In genomic region chr6:45640081-45640491, GRCh38 we compare ENCODE assay signal across 23 cellular contexts.
A peak's percentile ranks its signal among the peaks of the same experiment; 100 is the strongest.
DNase-seq lines count a peak whose midpoint lies in the region; ATAC-seq and TF ChIP-seq lines count a peak whose summit lies in the region.
"Had no signal": no experiment of that assay in that cellular context is flagged by ENCODE, and none has a peak within 500 bp of the region (broad histone marks: within the 10 kb centered on the region; RNA-seq: fewer than 3 reads in every experiment).

No MANE protein-coding gene starts in this region.

- H3K27ac ChIP-seq in mammary epithelial cell (ENCODE audit: insufficient read depth, low read depth, low read length), result no peak overlapping the region
- no peak overlapping the region for H3K27ac ChIP-seq in breast epithelium
- H3K27ac ChIP-seq in uterus, result no peak overlapping the region
- H3K27ac ChIP-seq: 22Rv1, adrenal gland, HL-60, spleen, VCaP had no signal

- no peaks in the 10 kb centered on the region for H4K20me1 ChIP-seq in mammary epithelial cell (ENCODE audit: insufficient read depth, low read length)

- H3K4me1 ChIP-seq in mammary epithelial cell (ENCODE audit: insufficient read depth, low read length) (peaks cover 8% of the 10 kb centered on the region), breast epithelium (no peaks in the 10 kb centered on the region), uterus (no peaks in the 10 kb centered on the region)
- H3K4me1 ChIP-seq: adrenal gland, spleen had no signal

- no peak for TF ChIP-seq POLR2A in breast epithelium (IDR thresholded peaks at IDR 0.05)
- TF ChIP-seq POLR2A in uterus (IDR thresholded peaks at IDR 0.05), result no peak

- H3K9me3 ChIP-seq in mammary epithelial cell (replicated peaks; ENCODE audit: insufficient read depth, low read length) (no peaks in the 10 kb centered on the region), breast epithelium (no peaks in the 10 kb centered on the region), uterus (no peaks in the 10 kb centered on the region)
- H3K9me3 ChIP-seq: adrenal gland, spleen had no signal

- dilution Hi-C loops in mammary epithelial cell (cut with HindIII; ENCODE audit: low sequenced_read_pairs), result loop anchor here (10.0 kb wide), 1 partner anchor 65 kb away; no protein-coding TSS in a partner anchor

- no peaks in the 10 kb centered on the region for H3K9me3 Mint-ChIP-seq in activated CD8-positive, alpha-beta memory T cell treated with anti-CD3 and anti-CD28 coated beads, Interleukin-2, amount 10 ng/mL, durations not matched to agents 7 days and 5 days (ENCODE audit: low read depth)
- H3K9me3 Mint-ChIP-seq: T-helper 2 cell treated with Interferon-gamma antibody and Interleukin-4, amounts not matched to agents 5 μg/mL and 100 μg/mL, for 36 hours had no signal

- no peaks in the 10 kb centered on the region for H3K36me3 Mint-ChIP-seq in activated CD8-positive, alpha-beta memory T cell treated with anti-CD3 and anti-CD28 coated beads, Interleukin-2, amount 10 ng/mL, durations not matched to agents 7 days and 5 days

- DNase-seq in mammary epithelial cell (peak; percentile 40), breast epithelium (ENCODE audit: low spot score in 2 of 2) (no peak), amniotic epithelial cell (ENCODE audit: low read depth) (peak; percentile 91), fibroblast of the aortic adventitia (ENCODE audit: low read depth) (peak; percentile 81), uterus (no peak), midbrain (lab: John Stamatoyannopoulos, UW) (no peak)
- DNase-seq in activated CD8-positive, alpha-beta memory T cell treated with anti-CD3 and anti-CD28 coated beads, Interleukin-2, amount 10 ng/mL, durations not matched to agents 7 days and 5 days, result no peak
- no peak for DNase-seq in activated CD8-positive, alpha-beta memory T cell treated with anti-CD3 and anti-CD28 coated beads, Interleukin-2, amount 50 U/mL, for 48 hours
- DNase-seq: activated CD4-positive, alpha-beta T cell treated with anti-CD3 and anti-CD28 coated beads, Interleukin-2, amount 50 U/mL, for 4 hours; activated gamma-delta T cell treated with Interleukin-2 at 50 U/mL for 16 hours; adrenal gland; Calu3; caudate nucleus; NCI-H2081 treated with DMSO at 0.1 percent for 48 hours; NCI-H510A treated with DMSO at 0.1 percent for 48 hours; RPMI8226; spleen; stimulated activated CD4-positive, alpha-beta T cell treated with anti-CD3 and anti-CD28 coated beads, Interleukin-4, amount 100 ng/mL, for 24 hours; stimulated activated naive CD4-positive, alpha-beta T cell treated with Interleukin-2 at 50 U/mL for 16 hours had no signal

- intact Hi-C loops in mammary epithelial cell (cut with micrococcal nuclease), result no loop called here
- intact Hi-C loops in breast epithelium (cut with DNase I; ENCODE audit: low total_unique reads), result no loop called here
- intact Hi-C loops in uterus (cut with DNase I; ENCODE audit: low total_unique reads), result no loop called here

- H3K4me1 Mint-ChIP-seq in activated CD8-positive, alpha-beta memory T cell treated with anti-CD3 and anti-CD28 coated beads, Interleukin-2, amount 10 ng/mL, durations not matched to agents 7 days and 5 days, result peaks cover 3% of the 10 kb centered on the region

- no peak overlapping the region for H3K9ac ChIP-seq in mammary epithelial cell (ENCODE audit: insufficient read depth, low read length)

- no peak overlapping the region for H3K27ac Mint-ChIP-seq in activated CD8-positive, alpha-beta memory T cell treated with anti-CD3 and anti-CD28 coated beads, Interleukin-2, amount 10 ng/mL, durations not matched to agents 7 days and 5 days
- H3K27ac Mint-ChIP-seq: T-helper 2 cell treated with Interferon-gamma antibody and Interleukin-4, amounts not matched to agents 5 μg/mL and 100 μg/mL, for 36 hours had no signal

- in situ Hi-C loops in mammary epithelial cell (cut with MboI; ENCODE audit: low sequenced_read_pairs in 2 of 2), result no loop called here

- ATAC-seq in activated CD8-positive, alpha-beta memory T cell treated with anti-CD3 and anti-CD28 coated beads, Interleukin-2, amount 10 ng/mL, durations not matched to agents 7 days and 5 days, result no peak

- no peak overlapping the region for H3K4me3 Mint-ChIP-seq in activated CD8-positive, alpha-beta memory T cell treated with anti-CD3 and anti-CD28 coated beads, Interleukin-2, amount 10 ng/mL, durations not matched to agents 7 days and 5 days
- H3K4me3 Mint-ChIP-seq: T-helper 2 cell treated with Interferon-gamma antibody and Interleukin-4, amounts not matched to agents 5 μg/mL and 100 μg/mL, for 36 hours had no signal

- H3K27me3 Mint-ChIP-seq in activated CD8-positive, alpha-beta memory T cell treated with anti-CD3 and anti-CD28 coated beads, Interleukin-2, amount 10 ng/mL, durations not matched to agents 7 days and 5 days, result no peaks in the 10 kb centered on the region

- BruUV-seq in mammary epithelial cell (replicated peaks; lab: Mats Ljungman, UMichigan), result no TSS peak

- 40% methylated on average over 2 of the region's 2 CpGs for WGBS in mammary epithelial cell (ENCODE audit: low coverage, missing lambda C conversion rate)

- TF ChIP-seq CTCF in mammary epithelial cell (conservative IDR thresholded peaks at IDR 0.05 in 1 of 2, IDR thresholded peaks at IDR 0.05 in 1 of 2; ENCODE audit: extremely low read depth in 1 of 2, insufficient read depth in 1 of 2, low read depth in 1 of 2, low read length in 2 of 2), result no peak
- no peak for TF ChIP-seq CTCF in breast epithelium (IDR thresholded peaks at IDR 0.05)
- TF ChIP-seq CTCF in fibroblast of the aortic adventitia (IDR thresholded peaks at IDR 0.05; ENCODE audit: insufficient read depth, low read length), result no peak
- TF ChIP-seq CTCF in uterus (IDR thresholded peaks at IDR 0.05), result no peak

- H3K79me2 ChIP-seq in mammary epithelial cell (ENCODE audit: insufficient read depth, low read length), result no peaks in the 10 kb centered on the region

- CTCF ChIA-PET in mammary epithelial cell (lab: Charles Lee; ENCODE audit: low non-redundant PET), result no interaction called here
- CTCF ChIA-PET in activated CD8-positive, alpha-beta memory T cell treated with anti-CD3 and anti-CD28 coated beads, Interleukin-2, amount 10 ng/mL, durations not matched to agents 7 days and 5 days (lab: Charles Lee), result interaction anchor here (1.0 kb wide), 1 partner anchor 21 kb away, joined by 3 read pairs; no protein-coding TSS in a partner anchor

- H3K27me3 ChIP-seq in mammary epithelial cell (ENCODE audit: insufficient read depth, low read length), result no peaks in the 10 kb centered on the region
- no peaks in the 10 kb centered on the region for H3K27me3 ChIP-seq in breast epithelium
- no peaks in the 10 kb centered on the region for H3K27me3 ChIP-seq in uterus

- H3K4me3 ChIP-seq in mammary epithelial cell (replicated peaks in 1 of 3; ENCODE audit: insufficient read depth in 1 of 3, low read depth in 2 of 3, low read length in 3 of 3) (no peak overlapping the region), breast epithelium (no peak overlapping the region), fibroblast of the aortic adventitia (ENCODE audit: low read depth, low read length) (no peak overlapping the region), uterus (no peak overlapping the region)
- H3K4me3 ChIP-seq: adrenal gland, spleen had no signal

- no peaks in the 10 kb centered on the region for H3K36me3 ChIP-seq in mammary epithelial cell (ENCODE audit: insufficient read depth, low read length)
- H3K36me3 ChIP-seq in breast epithelium, result no peaks in the 10 kb centered on the region
- H3K36me3 ChIP-seq in uterus, result no peaks in the 10 kb centered on the region
- H3K36me3 ChIP-seq: adrenal gland, spleen had no signal

- H2AFZ ChIP-seq in mammary epithelial cell (ENCODE audit: low read depth, low read length), result no peak overlapping the region

- no peak overlapping the region for H3K4me2 ChIP-seq in mammary epithelial cell (ENCODE audit: insufficient read depth, low read depth, low read length)

Comparison
In these comparisons a context has a peak if more than half of its experiments do, and no peak if none do; other contexts are left out.
1. DNase-seq: peak in mammary epithelial cell (single experiment), amniotic epithelial cell (single experiment) and fibroblast of the aortic adventitia (single experiment); none in breast epithelium (0 of 2), uterus (0 of 2), activated CD8-positive, alpha-beta memory T cell treated with anti-CD3 and anti-CD28 coated beads, Interleukin-2, amount 10 ng/mL, durations not matched to agents 7 days and 5 days (single experiment), midbrain (single experiment) and activated CD8-positive, alpha-beta memory T cell treated with anti-CD3 and anti-CD28 coated beads, Interleukin-2, amount 50 U/mL, for 48 hours (single experiment).